1 cellular context compared by ENCODE assay signal in genomic region chr9:124296800-124297552, GRCh38.
TF ChIP-seq lines count a peak whose summit lies in the region.

No MANE protein-coding gene starts in this region.

TF ChIP-seq in HepG2, 621 proteins besides CTCF, POLR2A, EP300 and RAD21:
- no peak for TF ChIP-seq EEA1 (CRISPR knock-in tag; IDR thresholded peaks at IDR 0.05; ENCODE audit: borderline replicate concordance)
- no peak for TF ChIP-seq ZNF280B (CRISPR knock-in tag; IDR thresholded peaks at IDR 0.05; ENCODE audit: borderline replicate concordance)
- no peak for TF ChIP-seq ARNTL (CRISPR knock-in tag; IDR thresholded peaks at IDR 0.05)
- TF ChIP-seq ZNF12 (CRISPR knock-in tag; IDR thresholded peaks at IDR 0.05) = no peak
- 0 out of 2 replicates have a peak, but pooled peaks have one; percentile 17 for TF ChIP-seq ZNF768 (CRISPR knock-in tag; IDR thresholded peaks at IDR 0.05)
- TF ChIP-seq RORA (CRISPR knock-in tag; IDR thresholded peaks at IDR 0.05) = no peak
- TF ChIP-seq ZMYM3 (CRISPR knock-in tag; IDR thresholded peaks at IDR 0.05) = peak; percentile 79
- TF ChIP-seq TIGD3 (CRISPR knock-in tag; IDR thresholded peaks at IDR 0.05; ENCODE audit: borderline replicate concordance) = no peak
- TF ChIP-seq THAP11 (CRISPR knock-in tag; IDR thresholded peaks at IDR 0.05) = no peak
- peak; percentile 13 for TF ChIP-seq AGO2 (optimal IDR thresholded peaks at IDR 0.05; ENCODE audit: low read depth, low read length)
- TF ChIP-seq BATF2 (CRISPR knock-in tag; IDR thresholded peaks at IDR 0.05) = no peak
- no peak for TF ChIP-seq ZMYM2 (CRISPR knock-in tag; IDR thresholded peaks at IDR 0.05)
- 0 out of 2 replicates have a peak, but pooled peaks have one; percentile 21 for TF ChIP-seq ZNF710 (CRISPR knock-in tag; IDR thresholded peaks at IDR 0.05; ENCODE audit: borderline replicate concordance)
- peak; percentile 95 for TF ChIP-seq ZNF629 (CRISPR knock-in tag; conservative IDR thresholded peaks at IDR 0.05)
TF ChIP-seq in HepG2: peak in this region for 5.
